8 cellular contexts compared by ENCODE assay signal in the genomic region with DNA sequence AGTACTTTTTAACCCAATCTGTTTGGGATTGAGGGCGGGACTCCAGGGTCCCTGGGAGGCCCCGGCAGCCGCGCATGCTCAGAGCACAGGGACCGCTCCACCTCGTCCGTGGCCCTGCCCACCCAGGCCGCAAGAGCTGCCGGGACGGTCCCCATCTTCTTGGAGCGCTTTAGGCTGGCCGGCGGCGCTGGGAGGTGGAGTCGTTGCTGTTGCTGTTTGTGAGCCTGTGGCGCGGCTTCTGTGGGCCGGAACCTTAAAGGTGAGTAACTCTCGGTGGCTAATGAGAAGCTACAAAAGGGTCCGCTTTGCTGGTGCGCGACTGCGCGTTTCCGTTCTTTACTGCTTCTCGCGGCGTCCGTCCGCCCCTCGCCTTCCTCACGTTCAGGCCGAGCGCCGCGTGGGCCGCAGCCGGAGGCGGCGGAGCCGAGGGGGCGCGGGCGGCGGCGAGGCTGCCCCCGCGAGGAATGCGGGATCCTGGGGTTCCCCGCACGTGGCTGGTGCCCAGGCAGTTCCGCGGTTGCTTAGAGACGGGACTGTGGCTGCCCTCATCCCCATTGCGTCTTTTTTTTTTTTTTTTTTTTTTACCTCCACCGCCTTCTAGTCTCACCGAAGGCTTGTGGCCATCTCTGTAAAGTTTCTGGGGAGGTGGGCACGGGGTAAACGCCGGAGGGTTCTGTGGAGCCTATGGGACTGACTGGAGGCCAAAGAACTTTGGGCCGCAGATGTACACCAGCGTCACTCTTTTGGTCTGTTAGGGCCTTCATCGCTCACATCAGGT. TPM values are rescaled to one million over a fixed set of nuclear protein-coding genes. Genes with fewer than 3 reads are reported as not detected.
A peak's percentile ranks its signal among the peaks of the same experiment; 100 is the strongest.
DNase-seq lines count a peak whose midpoint lies in the region; ATAC-seq and TF ChIP-seq lines count a peak whose summit lies in the region.

Gene SSB (plus strand): TSS at position 154 of the 778 bp plus-strand sequence. CDS start 2,090 bp downstream, outside the sequence.

- H3K9me3 ChIP-seq in adipocyte (ENCODE audit: control insufficient read depth, low read length) (no peaks in the 10 kb centered on the region), cardiac muscle cell (ENCODE audit: low read depth) (no peaks in the 10 kb centered on the region), trophoblast cell (ENCODE audit: insufficient read depth, low read depth, low read length) (peaks cover 2% of the 10 kb centered on the region), transverse colon (no peaks in the 10 kb centered on the region)

- peak within 1 kb of the TSS; percentile 90 for H4K8ac ChIP-seq in trophoblast cell (ENCODE audit: low read depth, low read length)

- peak within 1 kb of the TSS; percentile 89 for H3K4me2 ChIP-seq in trophoblast cell (ENCODE audit: low read length)

- intact Hi-C loops in transverse colon (cut with DNase I; ENCODE audit: low total_unique reads), result no loop called here

- no CpG with 5 or more reads among the region's 63 CpGs for WGBS in trophoblast cell (ENCODE audit: extremely low coverage, insufficient coverage, insufficient read length)
- 0% methylated on average over 5 to 63 of the region's 63 CpGs for WGBS in transverse colon (ENCODE audit: low coverage in 1 of 2), 2 donors

- H3K4me3 ChIP-seq in GM12864 (ENCODE audit: low read depth, low read length) (peak within 1 kb of the TSS; percentile 76), adipocyte (ENCODE audit: low read length) (peak within 1 kb of the TSS; percentile 92), cardiac muscle cell (peak within 1 kb of the TSS; percentile 67), trophoblast cell (ENCODE audit: low read depth, low read length) (peak within 1 kb of the TSS; percentile 98), transverse colon (peak within 1 kb of the TSS; percentile 64 to 88 (median 88))

- peak; percentile 98 for ATAC-seq in HG02678 (IDR thresholded peaks at IDR 0.05; ENCODE audit: unreplicated experiment)

- H4K12ac ChIP-seq in trophoblast cell (ENCODE audit: low read depth, low read length), result peak within 1 kb of the TSS; percentile 54

- TF ChIP-seq EP300 in transverse colon (IDR thresholded peaks at IDR 0.05; ENCODE audit: low read depth), result no peak

- H3K4me1 ChIP-seq in adipocyte (ENCODE audit: control insufficient read depth, insufficient read depth, low read length), result peaks cover 13% of the 10 kb centered on the region
- peaks cover 4% of the 10 kb centered on the region for H3K4me1 ChIP-seq in cardiac muscle cell (ENCODE audit: low read depth)
- peaks cover 0 to 2% of the 10 kb centered on the region in 2 experiments for H3K4me1 ChIP-seq in trophoblast cell (ENCODE audit: control insufficient read depth in 1 of 2, insufficient read depth in 2 of 2, low read length in 2 of 2)
- peaks cover 0 to 30% (median 10%) of the 10 kb centered on the region in 4 donors for H3K4me1 ChIP-seq in transverse colon

- peaks cover 6% of the 10 kb centered on the region for H3K79me1 ChIP-seq in trophoblast cell (ENCODE audit: low read length)

- TF ChIP-seq POLR2A in transverse colon (IDR thresholded peaks at IDR 0.05), result peak; percentile 69

- H4K91ac ChIP-seq in trophoblast cell (ENCODE audit: low read depth, low read length), result peak within 1 kb of the TSS; percentile 67

- DNase-seq in GM12864 (ENCODE audit: low read depth) (peak; percentile 92), NCI-H128 (lab: John Stamatoyannopoulos, UW; ENCODE audit: unreplicated experiment) (peak; percentile 71), T follicular helper cell (ENCODE audit: low read depth) (peak; percentile 84), adipocyte (ENCODE audit: low read depth) (peak; percentile 97), cardiac muscle cell (ENCODE audit: low read depth in 1 of 2, low spot score in 1 of 2) (peak; percentile 92 to 96), trophoblast cell (peak; percentile 93 to 94), transverse colon (peak; percentile 94)

- no peak within 1 kb of the TSS for H3K23ac ChIP-seq in trophoblast cell (ENCODE audit: low read length)

- H3K18ac ChIP-seq in trophoblast cell (ENCODE audit: low read length), result peak within 1 kb of the TSS; percentile 79

- H3K14ac ChIP-seq in trophoblast cell (ENCODE audit: low read length), result peak within 1 kb of the TSS; percentile 43

- no peak within 1 kb of the TSS for H2BK12ac ChIP-seq in trophoblast cell (ENCODE audit: low read length)

- no peak within 1 kb of the TSS for H2BK120ac ChIP-seq in trophoblast cell (ENCODE audit: insufficient read depth, low read length, poor library complexity)

- H3K9ac ChIP-seq in adipocyte (ENCODE audit: low read length), result peak within 1 kb of the TSS; percentile 98
- peak within 1 kb of the TSS; percentile 85 for H3K9ac ChIP-seq in trophoblast cell (ENCODE audit: low read length)

- in situ Hi-C loops in transverse colon (cut with MboI; ENCODE audit: low pct_ligation_motif_present in 1 of 4, low pct_unique_long_range_greater_than_20kb in 1 of 4, low sequenced_read_pairs in 3 of 4), result no loop called here

- H3K4ac ChIP-seq in trophoblast cell (ENCODE audit: low read depth, low read length), result peak within 1 kb of the TSS; percentile 76

- no peak for TF ChIP-seq CTCF in GM12864 (IDR thresholded peaks at IDR 0.05; ENCODE audit: low read depth, low read length, missing control alignments)
- TF ChIP-seq CTCF in cardiac muscle cell (IDR thresholded peaks at IDR 0.05; ENCODE audit: low read depth, low read length), result no peak
- TF ChIP-seq CTCF in transverse colon (IDR thresholded peaks at IDR 0.05), result no peak

- H3K27ac ChIP-seq in cardiac muscle cell (peak within 1 kb of the TSS; percentile 84), trophoblast cell (ENCODE audit: low read depth, low read length) (peak within 1 kb of the TSS; percentile 85), transverse colon (peak within 1 kb of the TSS; percentile 81 to 94 (median 92))

- peak within 1 kb of the TSS; percentile 65 for H2BK5ac ChIP-seq in trophoblast cell (ENCODE audit: low read depth, low read length, poor library complexity)

- peaks cover 27% of the 10 kb centered on the region for H3K36me3 ChIP-seq in adipocyte (ENCODE audit: control insufficient read depth, insufficient read depth, low read length, severe bottlenecking)
- H3K36me3 ChIP-seq in cardiac muscle cell, result peaks cover 13% of the 10 kb centered on the region
- H3K36me3 ChIP-seq in trophoblast cell (ENCODE audit: control insufficient read depth in 1 of 2, insufficient read depth in 2 of 2, low read length in 2 of 2), result peaks cover 4 to 7% of the 10 kb centered on the region in 2 experiments
- peaks cover 0 to 7% (median 0%) of the 10 kb centered on the region in 4 donors for H3K36me3 ChIP-seq in transverse colon

- no peak within 1 kb of the TSS for H2AK5ac ChIP-seq in trophoblast cell (ENCODE audit: low read length)

- H3K27me3 ChIP-seq in adipocyte (replicated peaks; ENCODE audit: control insufficient read depth, insufficient read depth, low read length) (no peaks in the 10 kb centered on the region), cardiac muscle cell (no peaks in the 10 kb centered on the region), trophoblast cell (ENCODE audit: insufficient read depth, low read length) (no peaks in the 10 kb centered on the region), transverse colon (no peaks in the 10 kb centered on the region)

- H2AFZ ChIP-seq in trophoblast cell (ENCODE audit: insufficient read depth, low read length, poor library complexity), result peak within 1 kb of the TSS; percentile 61

- H3K79me2 ChIP-seq in trophoblast cell (ENCODE audit: control insufficient read depth, insufficient read depth, low read length, poor library complexity), result peaks cover 5% of the 10 kb centered on the region

RNA-seq across cellular contexts. Expression of gene SSB, which starts in this region (rescaled TPM):
- total RNA-seq in cardiac muscle cell (64.1 and 90.7 TPM in 2 replicates), transverse colon (10 to 100 TPM; 28.3 to 55.3 (median 30.3) TPM)
- polyA plus RNA-seq in cardiac muscle cell, result 235 and 260 TPM in 2 replicates
- polyA plus RNA-seq in trophoblast cell (2013), result 135 and 138 TPM in 2 replicates

Comparison
In these comparisons a context has a peak if more than half of its experiments do, and no peak if none do; other contexts are left out.
1. Peak in every context shown above with its lines: DNase-seq, ATAC-seq, H3K4me3 ChIP-seq and H3K27ac ChIP-seq.